ENCODE assay signal across 26 cellular contexts in the genomic region with DNA sequence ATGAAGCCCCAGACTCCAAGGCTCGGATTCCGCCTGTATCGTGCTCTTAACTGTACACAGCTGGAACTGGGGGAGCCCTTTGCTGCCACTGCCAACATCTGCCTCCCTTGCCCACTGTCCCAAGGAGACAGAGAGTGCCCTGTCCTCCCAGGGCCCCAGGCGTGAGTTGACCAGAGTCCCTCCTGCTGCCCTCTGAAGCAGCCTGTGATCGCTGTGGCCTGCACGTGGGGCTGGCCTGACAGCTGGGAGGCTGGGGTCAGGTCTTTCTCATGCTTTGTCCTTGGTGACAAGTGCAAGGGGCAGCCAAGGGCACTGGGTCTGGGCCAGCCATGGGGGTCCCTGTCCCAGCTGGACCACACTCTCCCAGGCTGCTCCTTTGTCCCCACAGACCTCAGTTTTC. TPM values are rescaled to one million over a fixed set of nuclear protein-coding genes. Genes with fewer than 3 reads are reported as not detected.
"Had no signal": no experiment of that assay in that cellular context is flagged by ENCODE, and none has a peak within 500 bp of the region (broad histone marks: within the 10 kb centered on the region; RNA-seq: fewer than 3 reads in every experiment).

No MANE protein-coding gene starts in this region.

- H3K9me3 ChIP-seq: esophagus muscularis mucosa, gastrocnemius medialis, heart right ventricle, left ventricle myocardium inferior, neutrophil, ovary, stomach, thoracic aorta, uterus had no signal

- DNase-seq: effector memory CD8-positive, alpha-beta T cell; gastrocnemius medialis; heart right ventricle; hypothalamus; left cardiac atrium; left ventricle myocardium inferior; mesendoderm; naive thymus-derived CD4-positive, alpha-beta T cell; nephron progenitor cell; ovary; stimulated activated CD4-positive, alpha-beta T cell treated with anti-CD3 and anti-CD28 coated beads, Interleukin-2, amount 100 ng/mL, for 24 hours; stimulated activated CD4-positive, alpha-beta T cell treated with anti-CD3 and anti-CD28 coated beads, Interleukin-4, amount 100 ng/mL, for 4 hours; stimulated activated naive CD4-positive, alpha-beta T cell; stomach; substantia nigra; uterus had no signal

- H3K27ac ChIP-seq: epithelial cell of prostate, esophagus muscularis mucosa, gastrocnemius medialis, heart right ventricle, left ventricle myocardium inferior, neutrophil, ovary, skin epidermis had no signal

- H3K27me3 Mint-ChIP-seq: naive thymus-derived CD4-positive, alpha-beta T cell; type B pancreatic cell had no signal

- H3K4me3 ChIP-seq: esophagus muscularis mucosa, gastrocnemius medialis, heart right ventricle, left ventricle myocardium inferior, lung, ovary, skin epidermis, stomach, thoracic aorta, uterus had no signal

- H3K36me3 ChIP-seq: gastrocnemius medialis, left ventricle myocardium inferior, neutrophil, ovary, uterus had no signal

- H3K27ac Mint-ChIP-seq: dendritic cell treated with granulocyte-macrophage colony-stimulating factor and Interleukin-4, amounts not matched to agents 40 ng/mL and 50 ng/mL, for 4 days; effector memory CD8-positive, alpha-beta T cell; naive thymus-derived CD4-positive, alpha-beta T cell; progenitor cell of endocrine pancreas; type B pancreatic cell had no signal

- ATAC-seq: effector memory CD8-positive, alpha-beta T cell; gastrocnemius medialis; heart right ventricle; left cardiac atrium; sciatic nerve had no signal

- H3K27me3 ChIP-seq: esophagus muscularis mucosa, gastrocnemius medialis, heart right ventricle, ovary, stomach, uterus had no signal

- H3K36me3 Mint-ChIP-seq: naive thymus-derived CD4-positive, alpha-beta T cell; type B pancreatic cell had no signal

- H3K4me3 Mint-ChIP-seq: dendritic cell treated with granulocyte-macrophage colony-stimulating factor and Interleukin-4, amounts not matched to agents 40 ng/mL and 50 ng/mL, for 4 days; effector memory CD8-positive, alpha-beta T cell; naive thymus-derived CD4-positive, alpha-beta T cell; nephron progenitor cell; type B pancreatic cell had no signal

- H3K9me3 Mint-ChIP-seq: dendritic cell treated with granulocyte-macrophage colony-stimulating factor and Interleukin-4, amounts not matched to agents 40 ng/mL and 50 ng/mL, for 4 days; effector memory CD8-positive, alpha-beta T cell; naive thymus-derived CD4-positive, alpha-beta T cell; nephron progenitor cell; type B pancreatic cell had no signal

RNA-seq across cellular contexts. Expression of a gene that starts 44.3 kb away (rescaled TPM):
- total RNA-seq: naive thymus-derived CD4-positive, alpha-beta T cell had no signal
- polyA plus RNA-seq: naive thymus-derived CD4-positive, alpha-beta T cell had no signal

RNA-seq across cellular contexts. Expression of a gene that starts 51.1 kb away (rescaled TPM):
- polyA plus RNA-seq: naive thymus-derived CD4-positive, alpha-beta T cell had no signal
